23 cellular contexts compared by ENCODE assay signal in genomic region chr11:45709264-45709663, GRCh38. TPM values are rescaled to one million over a fixed set of nuclear protein-coding genes. Genes with fewer than 3 reads are reported as not detected.
DNase-seq lines count a peak whose midpoint lies in the region; ATAC-seq, FAIRE-seq and TF ChIP-seq lines count a peak whose summit lies in the region.
"Had no signal": no experiment of that assay in that cellular context is flagged by ENCODE, and none has a peak within 500 bp of the region (broad histone marks: within the 10 kb centered on the region; RNA-seq: fewer than 3 reads in every experiment).

No MANE protein-coding gene starts in this region.

- H3K27ac Mint-ChIP-seq in effector memory CD8-positive, alpha-beta T cell, result no peak overlapping the region
- H3K27ac Mint-ChIP-seq: CD14-positive monocyte; CD4-positive, alpha-beta memory T cell; CD4-positive, CD25-positive, alpha-beta regulatory T cell; CD8-positive, alpha-beta memory T cell had no signal

- no peak for FAIRE-seq in HepG2 (lab: Jason Lieb, UNC)
- FAIRE-seq in K562 (lab: Jason Lieb, UNC), result no peak
- FAIRE-seq: G401.6, GM12891, GM19239 had no signal

- no peak for TF ChIP-seq POLR2A in HepG2 (IDR thresholded peaks at IDR 0.05; ENCODE audit: insufficient read depth in 1 of 2, low read depth in 2 of 2, low read length in 2 of 2)
- no peak for TF ChIP-seq POLR2A in right lobe of liver (IDR thresholded peaks at IDR 0.05)
- no peak for TF ChIP-seq POLR2A in K562 (conservative IDR thresholded peaks at IDR 0.05)

- H3K9me1 ChIP-seq in K562 (ENCODE audit: control insufficient read depth, insufficient read depth, low read length), result no peaks in the 10 kb centered on the region

- no peak for ATAC-seq in HepG2
- ATAC-seq in right lobe of liver, result no peak
- ATAC-seq in K562, result no peak
- ATAC-seq in effector memory CD8-positive, alpha-beta T cell (replicated peaks), result no peak

- BruUV-seq in HepG2 (replicated peaks; lab: Mats Ljungman, UMichigan) (no TSS peak), K562 (replicated peaks; lab: Mats Ljungman, UMichigan) (no TSS peak)

- intact Hi-C loops in HepG2 (cut with micrococcal nuclease; ENCODE audit: unreplicated experiment) (no loop called here), right lobe of liver (cut with DNase I) (no loop called here), K562 (cut with micrococcal nuclease) (no loop called here)

- H3K9me3 Mint-ChIP-seq in effector memory CD8-positive, alpha-beta T cell, result no peaks in the 10 kb centered on the region
- H3K9me3 Mint-ChIP-seq: CD4-positive, alpha-beta memory T cell; CD8-positive, alpha-beta memory T cell had no signal

- no peaks in the 10 kb centered on the region for H3K9me3 ChIP-seq in HepG2 (ENCODE audit: low read length)
- no peaks in the 10 kb centered on the region for H3K9me3 ChIP-seq in right lobe of liver
- peaks cover 2% of the 10 kb centered on the region; the same call in 1 of the 2 replicates for H3K9me3 ChIP-seq in K562 (replicated peaks; ENCODE audit: control insufficient read depth, insufficient read depth, low read depth, low read length)
- H3K9me3 ChIP-seq: BE2C, BLaER1 had no signal

- H3K27me3 ChIP-seq in HepG2 (ENCODE audit: control insufficient read depth in 1 of 2, insufficient read depth in 2 of 2, low read length in 2 of 2), result peaks cover 1 to 21% of the 10 kb centered on the region in 2 experiments; a peak in 3 of 5 replicates
- H3K27me3 ChIP-seq in right lobe of liver, result no peaks in the 10 kb centered on the region
- H3K27me3 ChIP-seq in K562 (ENCODE audit: control insufficient read depth in 2 of 2, insufficient read depth in 2 of 2, low read length in 2 of 2), result 0 out of 5 replicates have a peak, but pooled peaks cover 2 to 5% of the 10 kb centered on the region in 2 experiments
- H3K27me3 ChIP-seq: BE2C, BLaER1 had no signal

- TF ChIP-seq RAD21 in HepG2 (CRISPR knock-in tag; IDR thresholded peaks at IDR 0.05) (no peak), K562 (CRISPR knock-in tag; conservative IDR thresholded peaks at IDR 0.05 in 1 of 2, IDR thresholded peaks at IDR 0.05 in 1 of 2) (no peak)

- no peaks in the 10 kb centered on the region for H3K36me3 Mint-ChIP-seq in effector memory CD8-positive, alpha-beta T cell (ENCODE audit: insufficient read depth)
- H3K36me3 Mint-ChIP-seq: CD14-positive monocyte; CD4-positive, alpha-beta memory T cell; CD4-positive, CD25-positive, alpha-beta regulatory T cell; CD8-positive, alpha-beta memory T cell had no signal

- H3K36me3 ChIP-seq in HepG2 (replicated peaks in 1 of 2; ENCODE audit: control insufficient read depth in 1 of 2, insufficient read depth in 2 of 2, low read length in 2 of 2), result no peaks in the 10 kb centered on the region
- H3K36me3 ChIP-seq in right lobe of liver, result no peaks in the 10 kb centered on the region
- H3K36me3 ChIP-seq in K562 (ENCODE audit: control insufficient read depth, insufficient read depth, low read length), result no peaks in the 10 kb centered on the region
- H3K36me3 ChIP-seq: BE2C, BLaER1 had no signal

- H3K4me1 Mint-ChIP-seq in effector memory CD8-positive, alpha-beta T cell (ENCODE audit: low read depth in 2 of 2), result no peaks in the 10 kb centered on the region
- H3K4me1 Mint-ChIP-seq: CD14-positive monocyte; CD4-positive, alpha-beta memory T cell; CD4-positive, CD25-positive, alpha-beta regulatory T cell; CD8-positive, alpha-beta memory T cell had no signal

- H3K4me2 ChIP-seq in HepG2 (ENCODE audit: low read depth, low read length) (no peak overlapping the region), K562 (ENCODE audit: insufficient read depth, low read length) (no peak overlapping the region)
- H3K4me2 ChIP-seq: BLaER1 had no signal

- CTCF ChIA-PET in HepG2 (lab: Yijun Ruan, JAX; ENCODE audit: low intra/inter-chr PET ratio, low total read pairs) (no interaction called here), K562 (lab: Yijun Ruan, JAX; ENCODE audit: low intra/inter-chr PET ratio) (no interaction called here)

- H3K4me3 Mint-ChIP-seq in effector memory CD8-positive, alpha-beta T cell, result no peak overlapping the region
- H3K4me3 Mint-ChIP-seq: CD4-positive, alpha-beta memory T cell; CD4-positive, CD25-positive, alpha-beta regulatory T cell; CD8-positive, alpha-beta memory T cell had no signal

- DNase-seq in HepG2 (ENCODE audit: low spot score), result no peak
- DNase-seq in right lobe of liver, result no peak
- no peak for DNase-seq in K562 (ENCODE audit: extremely low read depth in 1 of 4, low spot score in 3 of 4)
- no peak for DNase-seq in NCI-H510A (lab: John Stamatoyannopoulos, UW)
- no peak for DNase-seq in effector memory CD8-positive, alpha-beta T cell
- DNase-seq: ACHN; BE2C; C1 segment of cervical spinal cord; CD4-positive, alpha-beta memory T cell; CD4-positive, CD25-positive, alpha-beta regulatory T cell; CD8-positive, alpha-beta memory T cell; COR-L47; DMS 273 treated with DMSO at 0.1 percent for 48 hours; DMS153; DMS53; DMS79 treated with DMSO at 0.1 percent for 48 hours; GF-D8 had no signal

- TF ChIP-seq EP300 in HepG2 (IDR thresholded peaks at IDR 0.05; ENCODE audit: low read depth in 2 of 2, low read length in 2 of 2) (no peak), HepG2 (CRISPR knock-in tag; IDR thresholded peaks at IDR 0.05; ENCODE audit: borderline replicate concordance) (no peak), K562 (IDR thresholded peaks at IDR 0.05; ENCODE audit: low read length) (no peak)

- H3K9ac ChIP-seq in HepG2 (ENCODE audit: insufficient read depth, low read depth, low read length) (no peak overlapping the region), K562 (ENCODE audit: insufficient read depth in 1 of 2, low read depth in 2 of 2, low read length in 2 of 2) (no peak overlapping the region)
- H3K9ac ChIP-seq: BLaER1 had no signal

- no peak overlapping the region for H3K4me3 ChIP-seq in HepG2 (replicated peaks in 1 of 3; ENCODE audit: insufficient read depth in 1 of 3, low read depth in 2 of 3, low read length in 3 of 3)
- no peak overlapping the region for H3K4me3 ChIP-seq in right lobe of liver
- no peak overlapping the region for H3K4me3 ChIP-seq in K562
- H3K4me3 ChIP-seq: BLaER1 had no signal

- H3K27me3 Mint-ChIP-seq in effector memory CD8-positive, alpha-beta T cell, result peaks cover 23 to 67% of the 10 kb centered on the region in 2 donors

- 0% methylated on average over 3 of the region's 3 CpGs for WGBS in HepG2 (ENCODE audit: low lambda C conversion rate)
- 23% methylated on average over 3 of the region's 3 CpGs for WGBS in right lobe of liver (ENCODE audit: insufficient coverage, low coverage, low lambda C conversion rate, missing lambda C conversion rate)
- WGBS in K562 (ENCODE audit: insufficient coverage, low coverage, missing lambda C conversion rate), result 2% methylated on average over 3 of the region's 3 CpGs

- no peaks in the 10 kb centered on the region for H3K4me1 ChIP-seq in HepG2 (ENCODE audit: insufficient read depth, low read length)
- no peaks in the 10 kb centered on the region for H3K4me1 ChIP-seq in right lobe of liver
- H3K4me1 ChIP-seq in K562 (replicated peaks in 1 of 2; ENCODE audit: control insufficient read depth in 2 of 2, insufficient read depth in 2 of 2, low read length in 2 of 2), result 0 out of 5 replicates have a peak, but pooled peaks cover 0 to 6% of the 10 kb centered on the region in 2 experiments
- H3K4me1 ChIP-seq: BE2C, BLaER1 had no signal

- in situ Hi-C loops in HepG2 (cut with HindIII; ENCODE audit: extremely low pct_ligation_motif_present, low pct_unique_long_range_greater_than_20kb) (no loop called here), K562 (cut with MboI) (no loop called here)

- POLR2A ChIA-PET in HepG2 (lab: Yijun Ruan, JAX), result no interaction called here
- POLR2A ChIA-PET in K562 (lab: Yijun Ruan, JAX), result no interaction called here

- no peak overlapping the region for H2AFZ ChIP-seq in HepG2 (ENCODE audit: low read length)
- no peak overlapping the region for H2AFZ ChIP-seq in K562 (ENCODE audit: low read depth, low read length)

- TF ChIP-seq CTCF in HepG2 (CRISPR knock-in tag; IDR thresholded peaks at IDR 0.05) (no peak), right lobe of liver (IDR thresholded peaks at IDR 0.05) (no peak), K562 (IDR thresholded peaks at IDR 0.05 in 2 of 3, conservative IDR thresholded peaks at IDR 0.05 in 1 of 3; ENCODE audit: insufficient read depth in 2 of 3, low read depth in 1 of 3, low read length in 3 of 3) (no peak)

- H4K20me1 ChIP-seq in HepG2 (ENCODE audit: insufficient read depth, low read length) (no peaks in the 10 kb centered on the region), K562 (replicated peaks; ENCODE audit: control insufficient read depth, insufficient read depth, low read length) (no peaks in the 10 kb centered on the region)
- H4K20me1 ChIP-seq: BLaER1 had no signal

- H3K27ac ChIP-seq in HepG2 (ENCODE audit: extremely low read length, insufficient read depth, low read length), result no peak overlapping the region
- no peak overlapping the region for H3K27ac ChIP-seq in right lobe of liver
- H3K27ac ChIP-seq in K562 (ENCODE audit: extremely low read depth, low read depth, low read length), result no peak overlapping the region
- H3K27ac ChIP-seq: 22Rv1, BLaER1 had no signal

- H3K79me2 ChIP-seq in HepG2 (ENCODE audit: insufficient read depth, low read length) (no peaks in the 10 kb centered on the region), K562 (ENCODE audit: control insufficient read depth, insufficient read depth, low read length) (no peaks in the 10 kb centered on the region)

RNA-seq across cellular contexts. Expression of gene CHST1, which starts 43.8 kb away (rescaled TPM):
- total RNA-seq in HepG2 (2016; rRNA removed; fragmentation: Illumina TruSeq; extraction: Trizol), result not detected in 2 replicates
- total RNA-seq in HepG2 (2016; cell fraction: cytosol; rRNA removed; fragmentation: Illumina TruSeq; extraction: Trizol; ENCODE audit: low read depth), result not detected in 2 replicates
- total RNA-seq in HepG2 (2016; cell fraction: insoluble cytoplasmic fraction; rRNA removed; fragmentation: Illumina TruSeq; extraction: Trizol), result not detected in 2 replicates
- total RNA-seq in HepG2 (2016; cell fraction: membrane; rRNA removed; fragmentation: Illumina TruSeq; extraction: Trizol), result not detected in 2 replicates
- total RNA-seq in HepG2 (2016; cell fraction: nucleus; rRNA removed; fragmentation: Illumina TruSeq; extraction: Trizol), result not detected in 2 replicates
- not detected in 2 replicates for polyA plus RNA-seq in HepG2 (2011; rRNA removed)
- polyA plus RNA-seq in HepG2 (2011; cell fraction: cytosol; rRNA removed), result not detected in 2 replicates
- polyA plus RNA-seq in HepG2 (2011; cell fraction: nucleus; rRNA removed), result not detected in 2 replicates
- not detected in 2 replicates for polyA plus RNA-seq in HepG2 (2012)
- not detected in 2 replicates for polyA plus RNA-seq in HepG2 (2016; cell fraction: cytosol; fragmentation: Illumina TruSeq; extraction: Trizol; ENCODE audit: low read depth)
- polyA plus RNA-seq in HepG2 (2016; cell fraction: insoluble cytoplasmic fraction; fragmentation: Illumina TruSeq; extraction: Trizol; ENCODE audit: low read depth), result not detected in 2 replicates
- polyA plus RNA-seq in HepG2 (2016; cell fraction: membrane; fragmentation: Illumina TruSeq; extraction: Trizol; ENCODE audit: low read depth), result not detected in 2 replicates
- polyA plus RNA-seq in HepG2 (2016; cell fraction: nucleus; fragmentation: Illumina TruSeq; extraction: Trizol; ENCODE audit: insufficient read depth, low read depth), result not detected in 2 replicates
- polyA minus RNA-seq in HepG2 (2011; rRNA and poly(A)+ RNA removed; ENCODE audit: low replicate concordance), result not detected in 2 replicates
- polyA minus RNA-seq in HepG2 (2011; cell fraction: cytosol; rRNA and poly(A)+ RNA removed), result not detected in 2 replicates
- not detected in 2 replicates for polyA minus RNA-seq in HepG2 (2011; cell fraction: nucleus; rRNA and poly(A)+ RNA removed)
- 1 to 10 TPM in 3 of 6 experiments, under 1 TPM in 3; 0.49 to 1.6 (median 0.92) TPM for total RNA-seq in right lobe of liver
- total RNA-seq in K562 (2011; cell fraction: chromatin; rRNA removed; ENCODE audit: low replicate concordance), result not detected in 2 replicates
- total RNA-seq in K562 (2011; cell fraction: nucleolus; rRNA removed), result not detected in 2 replicates
- not detected in 2 replicates for total RNA-seq in K562 (2011; cell fraction: nucleoplasm; rRNA removed)
- total RNA-seq in K562 (2014; rRNA removed), result not detected in 2 replicates
- total RNA-seq in K562 (2014; rRNA removed; fragmentation: Illumina TruSeq; extraction: Trizol), result not detected in 2 replicates
- total RNA-seq in K562 (2015; rRNA removed; fragmentation: Illumina TruSeq; extraction: Trizol), result 0.18 TPM in 1 of 2 replicates, not detected in the other
- 0.18 TPM in 1 of 2 replicates, not detected in the other for total RNA-seq in K562 (2021)
- polyA plus RNA-seq in K562 (2011; rRNA removed), result 0.04 TPM in 1 of 2 replicates, not detected in the other
- not detected in 2 replicates for polyA plus RNA-seq in K562 (2011; cell fraction: cytosol; rRNA removed)
- 0.17 TPM in 1 of 2 replicates, not detected in the other for polyA plus RNA-seq in K562 (2011; cell fraction: nucleus; rRNA removed)
- polyA plus RNA-seq in K562 (2012), result 0.04 and 0.08 TPM in 2 replicates
- polyA plus RNA-seq in K562 (2014; fragmentation: Illumina TruSeq; extraction: Trizol), result not detected in 2 replicates
- under 1 TPM; 0.14 to 0.32 TPM for polyA plus RNA-seq in K562 (2014; fragmentation: Nextera tagmentation; extraction: Ambion mirVana)
- 0.08 TPM in 1 of 2 replicates, not detected in the other for polyA plus RNA-seq in K562 (2014; rRNA removed)
- polyA minus RNA-seq in K562 (2011; rRNA and poly(A)+ RNA removed), result not detected in 2 replicates
- polyA minus RNA-seq in K562 (2011; cell fraction: cytosol; rRNA and poly(A)+ RNA removed), result not detected in 2 replicates
- not detected in 2 replicates for polyA minus RNA-seq in K562 (2011; cell fraction: nucleus; rRNA and poly(A)+ RNA removed)
- total RNA-seq: CD4-positive, alpha-beta memory T cell had no signal
- polyA plus RNA-seq: CD14-positive monocyte; CD4-positive, alpha-beta memory T cell; CD8-positive, alpha-beta memory T cell had no signal

Comparison
In these comparisons a context has a peak if more than half of its experiments do, and no peak if none do; other contexts are left out.
1. Of the 241 proteins assayed by ChIP-seq in both HepG2 and K562: peak only in HepG2: MAFF and MAFK; only in K562: MAFG; in both: none; in neither: 238.